In the genomic region with DNA sequence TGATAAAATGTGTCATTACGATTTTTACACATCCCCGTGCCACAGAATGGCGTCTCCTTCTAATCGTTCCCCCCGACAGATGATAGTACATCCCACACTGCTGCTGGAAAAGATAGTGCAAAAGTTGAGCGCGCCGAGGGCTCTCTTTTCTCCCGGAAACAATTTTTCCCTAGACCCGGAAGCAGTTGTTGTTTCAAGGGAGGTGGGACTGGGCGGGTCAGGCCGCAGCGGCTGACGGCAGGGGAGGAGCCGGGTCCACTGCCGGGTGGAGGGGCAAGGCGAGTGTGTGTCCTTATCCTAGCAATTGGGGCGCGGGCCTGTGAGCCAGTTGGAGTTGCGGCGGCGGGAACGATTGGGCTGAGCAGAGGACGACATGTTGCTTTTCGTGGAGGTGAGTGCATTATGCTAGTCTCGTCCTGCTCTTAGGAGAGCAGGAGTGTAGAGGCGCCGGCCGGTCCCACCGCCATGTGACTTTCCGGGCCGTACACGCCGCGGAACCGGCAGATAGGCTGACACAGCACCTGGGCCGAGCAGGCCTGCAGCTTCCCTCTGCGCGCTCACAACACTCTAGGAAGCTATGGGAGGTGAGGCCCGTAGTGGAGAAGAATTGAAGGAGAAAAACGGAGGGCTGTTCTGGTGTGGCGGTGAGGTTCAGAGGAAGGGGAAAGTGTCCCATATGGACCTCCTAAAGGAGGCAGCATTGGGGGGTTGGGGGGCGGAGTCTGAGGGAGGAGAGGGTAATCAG, we compare ENCODE assay signal across 8 cellular contexts. TPM values are rescaled to one million over a fixed set of nuclear protein-coding genes. Genes with fewer than 3 reads are reported as not detected.
DNase-seq lines count a peak whose midpoint lies in the region; ATAC-seq, FAIRE-seq and TF ChIP-seq lines count a peak whose summit lies in the region.

Gene LARP4 (plus strand): TSS at position 248 of the 745 bp plus-strand sequence. CDS start 126 bp downstream, at position 374.

- H3K27ac ChIP-seq in heart right ventricle (peak within 1 kb of the TSS; percentile 52 to 96 (median 90)), upper lobe of left lung (peak within 1 kb of the TSS; percentile 83 to 91 (median 88))

- H3K4me1 ChIP-seq in heart right ventricle = peaks cover 0 to 30% (median 23%) of the 10 kb centered on the region in 9 donors
- peaks cover 9 to 16% (median 15%) of the 10 kb centered on the region in 4 donors for H3K4me1 ChIP-seq in upper lobe of left lung

- H3K9me3 ChIP-seq in heart right ventricle (no peaks in the 10 kb centered on the region), upper lobe of left lung (no peaks in the 10 kb centered on the region)

- TF ChIP-seq POLR2A in GM12891 (IDR thresholded peaks at IDR 0.05; ENCODE audit: low read depth, low read length) (peak; percentile 74), upper lobe of left lung (IDR thresholded peaks at IDR 0.05) (peak in 3 of 4 donors; percentile 81 to 95 (median 88))

- H3K27me3 ChIP-seq in heart right ventricle (no peaks in the 10 kb centered on the region), upper lobe of left lung (no peaks in the 10 kb centered on the region)

- TF ChIP-seq CTCF in heart right ventricle (IDR thresholded peaks at IDR 0.05) (peak in 1 of 9 donors; percentile 10), upper lobe of left lung (IDR thresholded peaks at IDR 0.05) (no peak)

- intact Hi-C loops in T-helper 1 cell treated with Interleukin-12 subunit alpha and Interleukin-12 subunit beta and Interleukin-4 antibody, amounts not matched to agents 30 ng/mL and 1 ng/mL, for 36 hours (cut with micrococcal nuclease) = loop anchor here (1.0 to 10.0 kb wide), 16 partner anchors 104 to 1549 kb away; partner anchors contain the start of genes ATF1, CERS5, CSRNP2 and DAZAP2
- intact Hi-C loops in heart right ventricle (cut with DNase I) (loop anchor here in 1 of 10 donors (5.0 kb wide), 1 partner anchor 289 kb away; the partner anchor contains the start of gene COX14), posterior cingulate gyrus (cut with DNase I) (no loop called here)

- ATAC-seq in HG02852 (IDR thresholded peaks at IDR 0.05; ENCODE audit: unreplicated experiment) = peak; percentile 94
- peak; percentile 97 to 99 (median 98) for ATAC-seq in heart right ventricle
- ATAC-seq in upper lobe of left lung (ENCODE audit: low FRiP score in 2 of 2) = peak; percentile 98 to 99

- H3K36me3 ChIP-seq in heart right ventricle (no peaks in the 10 kb centered on the region), upper lobe of left lung (no peaks in the 10 kb centered on the region)

- 0 to 1% methylated on average over 43 of the region's 43 CpGs for WGBS in heart right ventricle, 2 donors
- 0 to 1% methylated on average over 17 to 43 of the region's 43 CpGs for WGBS in upper lobe of left lung, 2 donors

- DNase-seq in GM12891 (ENCODE audit: insufficient read length, low spot score) = peak; percentile 81
- DNase-seq in NCI-H146 treated with DMSO at 0.1 percent for 48 hours (lab: John Stamatoyannopoulos, UW; ENCODE audit: unreplicated experiment) = peak; percentile 98
- DNase-seq in amniotic epithelial cell (ENCODE audit: low read depth) = peak; percentile 94
- peak; percentile 90 to 95 for DNase-seq in heart right ventricle
- peak; percentile 84 to 99 (median 88) for DNase-seq in posterior cingulate gyrus
- DNase-seq in upper lobe of left lung = peak; percentile 93 to 95

- no peak for TF ChIP-seq EP300 in upper lobe of left lung (IDR thresholded peaks at IDR 0.05)

- peak within 1 kb of the TSS; percentile 43 to 95 (median 76) for H3K4me3 ChIP-seq in heart right ventricle
- peak within 1 kb of the TSS; percentile 58 to 81 (median 74) for H3K4me3 ChIP-seq in upper lobe of left lung

- FAIRE-seq in GM12891 (lab: Jason Lieb, UNC) = peak; percentile 89

TF ChIP-seq in GM12891, 5 proteins besides CTCF, POLR2A, EP300 and RAD21:
- TF ChIP-seq POLR2AphosphoS5 (IDR thresholded peaks at IDR 0.05; ENCODE audit: low read depth, low read length) = peak; percentile 89
- TF ChIP-seq PAX5 (IDR thresholded peaks at IDR 0.05; ENCODE audit: insufficient read depth, low read length, severe bottlenecking) = no peak
- TF ChIP-seq SPI1 (IDR thresholded peaks at IDR 0.05; ENCODE audit: low read depth, low read length) = no peak
- peak; percentile 68 for TF ChIP-seq TAF1 (IDR thresholded peaks at IDR 0.05; ENCODE audit: low read depth, low read length)
- TF ChIP-seq POU2F2 (IDR thresholded peaks at IDR 0.05; ENCODE audit: low read depth, low read length) = no peak
TF ChIP-seq in GM12891: peak in this region for 2.

RNA-seq across cellular contexts. Expression of gene LARP4, which starts in this region (rescaled TPM):
- 10.4 TPM for polyA plus RNA-seq in GM12891 (2012; ENCODE audit: low read depth, missing spikeins)
- 70.3 and 76.6 TPM in 2 replicates for total RNA-seq in T-helper 1 cell treated with Interleukin-12 subunit alpha and Interleukin-12 subunit beta and Interleukin-4 antibody, amounts not matched to agents 30 ng/mL and 1 ng/mL, for 36 hours
- total RNA-seq in heart right ventricle (10 to 100 TPM; 45.0 to 75.7 (median 62.5) TPM), upper lobe of left lung (10 to 100 TPM; 29.1 to 75.2 (median 45.4) TPM)
- polyA plus RNA-seq in heart right ventricle = 10 to 100 TPM in 1 of 2 donors, 1 to 10 TPM in 1; 6.9 to 12.1 TPM

Comparison
In these comparisons a context has a peak if more than half of its experiments do, and no peak if none do; other contexts are left out.
1. Peak in every context shown above with its lines: DNase-seq, ATAC-seq, H3K4me3 ChIP-seq and H3K27ac ChIP-seq.